In genomic region chr13:85589021-85589420, GRCh38 we compare ENCODE assay signal across 32 cellular contexts.
"Had no signal": no experiment of that assay in that cellular context is flagged by ENCODE, and none has a peak within 500 bp of the region (broad histone marks: within the 10 kb centered on the region; RNA-seq: fewer than 3 reads in every experiment).

No MANE protein-coding gene starts in this region.

- H3K27me3 Mint-ChIP-seq: activated B cell treated with CpG ODN at 0.5 μM for 24 hours; activated CD4-positive, alpha-beta memory T cell treated with anti-CD3 and anti-CD28 coated beads, Interleukin-2, amount 10 ng/mL, durations not matched to agents 7 days and 5 days; activated CD8-positive, alpha-beta memory T cell treated with anti-CD3 and anti-CD28 coated beads, Interleukin-2, amount 10 ng/mL, durations not matched to agents 7 days and 5 days; activated naive CD8-positive, alpha-beta T cell treated with anti-CD3 and anti-CD28 coated beads for 36 hours had no signal

- H3K4me1 Mint-ChIP-seq: activated B cell treated with CpG ODN at 0.5 μM for 24 hours; activated CD4-positive, alpha-beta memory T cell treated with anti-CD3 and anti-CD28 coated beads, Interleukin-2, amount 10 ng/mL, durations not matched to agents 7 days and 5 days; activated CD8-positive, alpha-beta memory T cell treated with anti-CD3 and anti-CD28 coated beads, Interleukin-2, amount 10 ng/mL, durations not matched to agents 7 days and 5 days; activated naive CD8-positive, alpha-beta T cell treated with anti-CD3 and anti-CD28 coated beads for 36 hours had no signal

- H3K27ac Mint-ChIP-seq: activated B cell treated with CpG ODN at 0.5 μM for 24 hours; activated CD4-positive, alpha-beta memory T cell treated with anti-CD3 and anti-CD28 coated beads, Interleukin-2, amount 10 ng/mL, durations not matched to agents 7 days and 5 days; activated CD8-positive, alpha-beta memory T cell treated with anti-CD3 and anti-CD28 coated beads, Interleukin-2, amount 10 ng/mL, durations not matched to agents 7 days and 5 days; activated naive CD8-positive, alpha-beta T cell treated with anti-CD3 and anti-CD28 coated beads for 36 hours had no signal

- H3K36me3 Mint-ChIP-seq: activated CD8-positive, alpha-beta memory T cell treated with anti-CD3 and anti-CD28 coated beads, Interleukin-2, amount 10 ng/mL, durations not matched to agents 7 days and 5 days; activated naive CD8-positive, alpha-beta T cell treated with anti-CD3 and anti-CD28 coated beads for 36 hours had no signal

- H3K4me1 ChIP-seq: Peyer's patch had no signal

- H3K36me3 ChIP-seq: Peyer's patch had no signal

- H3K4me3 ChIP-seq: Peyer's patch had no signal

- ATAC-seq: activated CD8-positive, alpha-beta memory T cell treated with anti-CD3 and anti-CD28 coated beads, Interleukin-2, amount 10 ng/mL, durations not matched to agents 7 days and 5 days; PC-3; Right ventricle myocardium inferior had no signal

- H3K27ac ChIP-seq: Peyer's patch, VCaP had no signal

- H3K27me3 ChIP-seq: Peyer's patch had no signal

- H3K9me3 ChIP-seq: Peyer's patch had no signal

- DNase-seq: activated B cell treated with CpG ODN at 0.5 μM for 24 hours; activated CD4-positive, alpha-beta memory T cell treated with anti-CD3 and anti-CD28 coated beads, Interleukin-2, amount 10 ng/mL, durations not matched to agents 7 days and 5 days; activated CD4-positive, alpha-beta T cell treated with anti-CD3 and anti-CD28 coated beads for 1 hour; activated CD4-positive, alpha-beta T cell treated with anti-CD3 and anti-CD28 coated beads for 48 hours; activated CD8-positive, alpha-beta memory T cell treated with anti-CD3 and anti-CD28 coated beads for 24 hours; activated CD8-positive, alpha-beta memory T cell treated with anti-CD3 and anti-CD28 coated beads, Interleukin-2, amount 10 ng/mL, durations not matched to agents 7 days and 5 days; activated CD8-positive, alpha-beta memory T cell treated with anti-CD3 and anti-CD28 coated beads, Interleukin-2, amount 50 U/mL, for 48 hours; activated effector memory CD4-positive, alpha-beta T cell treated with Interleukin-2 at 50 U/mL for 16 hours; activated naive CD4-positive, alpha-beta T cell treated with anti-CD3 and anti-CD28 coated beads, Interleukin-2, amount 50 U/mL, for 16 hours; activated naive CD8-positive, alpha-beta T cell treated with anti-CD3 and anti-CD28 coated beads for 36 hours; activated T-cell treated with anti-CD3 and anti-CD28 coated beads, Interleukin-2, amount 50 U/mL, for 48 hours; amniotic stem cell; aorta; Kasumi-1; NCI-H1092 treated with DMSO at 0.1 percent for 48 hours; NCI-H1417; NCI-H146; NCI-H187; NCI-H2081; NCI-H226; NCI-H446 treated with DMSO at 0.1 percent for 48 hours; NCI-H524; PC-3; Peyer's patch; RPMI8226; SIG-M5; SW 1271; T-helper 1 cell; T-helper 2 cell; T-helper 9 cell had no signal

- H3K4me3 Mint-ChIP-seq: activated B cell treated with CpG ODN at 0.5 μM for 24 hours; activated CD4-positive, alpha-beta memory T cell treated with anti-CD3 and anti-CD28 coated beads, Interleukin-2, amount 10 ng/mL, durations not matched to agents 7 days and 5 days; activated CD8-positive, alpha-beta memory T cell treated with anti-CD3 and anti-CD28 coated beads, Interleukin-2, amount 10 ng/mL, durations not matched to agents 7 days and 5 days; activated naive CD8-positive, alpha-beta T cell treated with anti-CD3 and anti-CD28 coated beads for 36 hours had no signal
